ENCODE assay signal across 27 cellular contexts in genomic region chr12:76755829-76756379, GRCh38.
"Had no signal": no experiment of that assay in that cellular context is flagged by ENCODE, and none has a peak within 500 bp of the region (broad histone marks: within the 10 kb centered on the region; RNA-seq: fewer than 3 reads in every experiment).

No MANE protein-coding gene starts in this region.

- H3K9me3 ChIP-seq: body of pancreas, left lung, lower lobe of right lung, ovary, right lobe of liver, suprapubic skin, tibial artery had no signal

- DNase-seq: activated CD4-positive, alpha-beta T cell treated with anti-CD3 and anti-CD28 coated beads for 4 hours; activated CD4-positive, alpha-beta T cell treated with anti-CD3 and anti-CD28 coated beads, Interleukin-2, amount 50 U/mL, for 4 hours; activated naive CD4-positive, alpha-beta T cell; activated T-cell treated with anti-CD3 and anti-CD28 coated beads for 4 hours; activated T-cell treated with anti-CD3 and anti-CD28 coated beads, Interleukin-2, amount 50 U/mL, for 72 hours; anterior cingulate cortex; body of pancreas; heart left ventricle; hypothalamus; kidney glomerular epithelial cell; left lung; lower lobe of right lung; mesenchymal stem cell; natural killer cell; ovary; right lobe of liver; stimulated activated CD4-positive, alpha-beta T cell treated with anti-CD3 and anti-CD28 coated beads, Interleukin-15, amount 100 ng/mL, for 24 hours; stimulated activated CD4-positive, alpha-beta T cell treated with anti-CD3 and anti-CD28 coated beads, Interleukin-2, amount 100 ng/mL, for 24 hours; stimulated activated naive B cell treated with anti-CD40 and anti-IgM and Interleukin-4, amounts not matched to agents 10 μg/mL and 1 μg/mL and 100 μg/mL, for 72 hours; T-helper 1 cell; tibial artery had no signal

- H3K27me3 Mint-ChIP-seq: progenitor cell of endocrine pancreas; stimulated activated naive B cell treated with anti-CD40 and anti-IgM and Interleukin-4, amounts not matched to agents 10 μg/mL and 1 μg/mL and 100 μg/mL, for 72 hours had no signal

- H3K4me3 ChIP-seq: body of pancreas, cardiac muscle cell, heart left ventricle, left lung, lower lobe of right lung, ovary, right lobe of liver, skin epidermis, suprapubic skin, tibial artery had no signal

- H3K4me1 ChIP-seq: body of pancreas, heart left ventricle, left lung, lower lobe of right lung, right lobe of liver, suprapubic skin, tibial artery had no signal

- H3K27ac Mint-ChIP-seq: activated naive CD8-positive, alpha-beta T cell; activated T-cell treated with anti-CD3 and anti-CD28 coated beads, Interleukin-2, amount 50 U/mL, for 72 hours; natural killer cell; progenitor cell of endocrine pancreas; stimulated activated naive B cell treated with anti-CD40 and anti-IgM and Interleukin-4, amounts not matched to agents 10 μg/mL and 1 μg/mL and 100 μg/mL, for 72 hours had no signal

- H3K4me1 Mint-ChIP-seq: natural killer cell; stimulated activated naive B cell treated with anti-CD40 and anti-IgM and Interleukin-4, amounts not matched to agents 10 μg/mL and 1 μg/mL and 100 μg/mL, for 72 hours had no signal

- H3K27ac ChIP-seq: body of pancreas, cardiac muscle cell, heart left ventricle, left lung, lower lobe of right lung, ovary, right lobe of liver, skin epidermis, suprapubic skin, tibial artery had no signal

- H3K36me3 Mint-ChIP-seq: activated naive CD8-positive, alpha-beta T cell; natural killer cell; stimulated activated naive B cell treated with anti-CD40 and anti-IgM and Interleukin-4, amounts not matched to agents 10 μg/mL and 1 μg/mL and 100 μg/mL, for 72 hours had no signal

- H3K4me3 Mint-ChIP-seq: activated naive CD8-positive, alpha-beta T cell; activated T-cell treated with anti-CD3 and anti-CD28 coated beads, Interleukin-2, amount 50 U/mL, for 72 hours; natural killer cell; stimulated activated naive B cell treated with anti-CD40 and anti-IgM and Interleukin-4, amounts not matched to agents 10 μg/mL and 1 μg/mL and 100 μg/mL, for 72 hours had no signal

- H3K27me3 ChIP-seq: body of pancreas, cardiac muscle cell, heart left ventricle, left lung, ovary, right lobe of liver, suprapubic skin, tibial artery had no signal

- H3K36me3 ChIP-seq: cardiac muscle cell, heart left ventricle, left lung, lower lobe of right lung, ovary, right lobe of liver, suprapubic skin, tibial artery had no signal

- ATAC-seq: activated T-cell treated with anti-CD3 and anti-CD28 coated beads, Interleukin-2, amount 50 U/mL, for 72 hours; body of pancreas; esophagus mucosa; heart left ventricle; left lung; lower lobe of right lung; natural killer cell; right lobe of liver; stimulated activated naive B cell treated with anti-CD40 and anti-IgM and Interleukin-4, amounts not matched to agents 10 μg/mL and 1 μg/mL and 100 μg/mL, for 72 hours had no signal
